1 cellular context compared by ENCODE assay signal in genomic region chr19:12801466-12802266, GRCh38.
A peak's percentile ranks its signal among the peaks of the same experiment; 100 is the strongest.
TF ChIP-seq lines count a peak whose summit lies in the region.

Gene PRDX2 (minus strand): TSS chr19:12801800. CDS start chr19:12801261, 539 bp downstream.
Gene THSD8 (plus strand): TSS chr19:12802069. CDS start chr19:12802072, 3 bp downstream.

TF ChIP-seq in WTC11, 78 proteins besides CTCF, POLR2A, EP300 and RAD21 (continued from another document):
- TF ChIP-seq ZNF317 (CRISPR knock-in tag; IDR thresholded peaks at IDR 0.05; ENCODE audit: borderline replicate concordance, low read depth) (no peak), JAZF1 (CRISPR knock-in tag; IDR thresholded peaks at IDR 0.05) (no peak), ETV6 (CRISPR knock-in tag; IDR thresholded peaks at IDR 0.05) (peak; percentile 59; the same call in 1 of the 2 replicates), GRHL2 (CRISPR knock-in tag; IDR thresholded peaks at IDR 0.05; ENCODE audit: insufficient replicate concordance, severe bottlenecking) (no peak), HMGA2 (CRISPR knock-in tag; IDR thresholded peaks at IDR 0.05) (no peak), ZNF416 (CRISPR knock-in tag; IDR thresholded peaks at IDR 0.05) (no peak), ATF3 (CRISPR knock-in tag; conservative IDR thresholded peaks at IDR 0.05) (no peak), OVOL2 (CRISPR knock-in tag; IDR thresholded peaks at IDR 0.05; ENCODE audit: borderline replicate concordance) (no peak), CREM (CRISPR knock-in tag; IDR thresholded peaks at IDR 0.05) (0 out of 2 replicates have a peak, but pooled peaks have one; percentile 60), ZNF263 (CRISPR knock-in tag; IDR thresholded peaks at IDR 0.05; ENCODE audit: low read depth) (0 out of 2 replicates have a peak, but pooled peaks have one; percentile 36), TCF7 (CRISPR knock-in tag; IDR thresholded peaks at IDR 0.05; ENCODE audit: low read depth) (no peak), HMGXB4 (CRISPR knock-in tag; IDR thresholded peaks at IDR 0.05) (peak; percentile 87; the same call in 1 of the 2 replicates), NR2C2 (CRISPR knock-in tag; IDR thresholded peaks at IDR 0.05) (no peak), PRDM15 (CRISPR knock-in tag; IDR thresholded peaks at IDR 0.05) (peak; percentile 61; the same call in 1 of the 2 replicates), ZBTB43 (CRISPR knock-in tag; IDR thresholded peaks at IDR 0.05) (no peak), IRF2 (CRISPR knock-in tag; IDR thresholded peaks at IDR 0.05; ENCODE audit: borderline replicate concordance, low read depth) (no peak), GTF2I (CRISPR knock-in tag; conservative IDR thresholded peaks at IDR 0.05) (no peak)
- TF ChIP-seq, protein P1, sequence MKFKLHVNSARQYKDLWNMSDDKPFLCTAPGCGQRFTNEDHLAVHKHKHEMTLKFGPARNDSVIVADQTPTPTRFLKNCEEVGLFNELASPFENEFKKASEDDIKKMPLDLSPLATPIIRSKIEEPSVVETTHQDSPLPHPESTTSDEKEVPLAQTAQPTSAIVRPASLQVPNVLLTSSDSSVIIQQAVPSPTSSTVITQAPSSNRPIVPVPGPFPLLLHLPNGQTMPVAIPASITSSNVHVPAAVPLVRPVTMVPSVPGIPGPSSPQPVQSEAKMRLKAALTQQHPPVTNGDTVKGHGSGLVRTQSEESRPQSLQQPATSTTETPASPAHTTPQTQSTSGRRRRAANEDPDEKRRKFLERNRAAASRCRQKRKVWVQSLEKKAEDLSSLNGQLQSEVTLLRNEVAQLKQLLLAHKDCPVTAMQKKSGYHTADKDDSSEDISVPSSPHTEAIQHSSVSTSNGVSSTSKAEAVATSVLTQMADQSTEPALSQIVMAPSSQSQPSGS (CRISPR knock-in tag; IDR thresholded peaks at IDR 0.05; ENCODE audit: borderline replicate concordance, low read depth): no peak
- TF ChIP-seq, protein P2, sequence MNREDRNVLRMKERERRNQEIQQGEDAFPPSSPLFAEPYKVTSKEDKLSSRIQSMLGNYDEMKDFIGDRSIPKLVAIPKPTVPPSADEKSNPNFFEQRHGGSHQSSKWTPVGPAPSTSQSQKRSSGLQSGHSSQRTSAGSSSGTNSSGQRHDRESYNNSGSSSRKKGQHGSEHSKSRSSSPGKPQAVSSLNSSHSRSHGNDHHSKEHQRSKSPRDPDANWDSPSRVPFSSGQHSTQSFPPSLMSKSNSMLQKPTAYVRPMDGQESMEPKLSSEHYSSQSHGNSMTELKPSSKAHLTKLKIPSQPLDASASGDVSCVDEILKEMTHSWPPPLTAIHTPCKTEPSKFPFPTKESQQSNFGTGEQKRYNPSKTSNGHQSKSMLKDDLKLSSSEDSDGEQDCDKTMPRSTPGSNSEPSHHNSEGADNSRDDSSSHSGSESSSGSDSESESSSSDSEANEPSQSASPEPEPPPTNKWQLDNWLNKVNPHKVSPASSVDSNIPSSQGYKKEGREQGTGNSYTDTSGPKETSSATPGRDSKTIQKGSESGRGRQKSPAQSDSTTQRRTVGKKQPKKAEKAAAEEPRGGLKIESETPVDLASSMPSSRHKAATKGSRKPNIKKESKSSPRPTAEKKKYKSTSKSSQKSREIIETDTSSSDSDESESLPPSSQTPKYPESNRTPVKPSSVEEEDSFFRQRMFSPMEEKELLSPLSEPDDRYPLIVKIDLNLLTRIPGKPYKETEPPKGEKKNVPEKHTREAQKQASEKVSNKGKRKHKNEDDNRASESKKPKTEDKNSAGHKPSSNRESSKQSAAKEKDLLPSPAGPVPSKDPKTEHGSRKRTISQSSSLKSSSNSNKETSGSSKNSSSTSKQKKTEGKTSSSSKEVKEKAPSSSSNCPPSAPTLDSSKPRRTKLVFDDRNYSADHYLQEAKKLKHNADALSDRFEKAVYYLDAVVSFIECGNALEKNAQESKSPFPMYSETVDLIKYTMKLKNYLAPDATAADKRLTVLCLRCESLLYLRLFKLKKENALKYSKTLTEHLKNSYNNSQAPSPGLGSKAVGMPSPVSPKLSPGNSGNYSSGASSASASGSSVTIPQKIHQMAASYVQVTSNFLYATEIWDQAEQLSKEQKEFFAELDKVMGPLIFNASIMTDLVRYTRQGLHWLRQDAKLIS (CRISPR knock-in tag; IDR thresholded peaks at IDR 0.05; ENCODE audit: borderline replicate concordance): no peak
- TF ChIP-seq, protein P3, sequence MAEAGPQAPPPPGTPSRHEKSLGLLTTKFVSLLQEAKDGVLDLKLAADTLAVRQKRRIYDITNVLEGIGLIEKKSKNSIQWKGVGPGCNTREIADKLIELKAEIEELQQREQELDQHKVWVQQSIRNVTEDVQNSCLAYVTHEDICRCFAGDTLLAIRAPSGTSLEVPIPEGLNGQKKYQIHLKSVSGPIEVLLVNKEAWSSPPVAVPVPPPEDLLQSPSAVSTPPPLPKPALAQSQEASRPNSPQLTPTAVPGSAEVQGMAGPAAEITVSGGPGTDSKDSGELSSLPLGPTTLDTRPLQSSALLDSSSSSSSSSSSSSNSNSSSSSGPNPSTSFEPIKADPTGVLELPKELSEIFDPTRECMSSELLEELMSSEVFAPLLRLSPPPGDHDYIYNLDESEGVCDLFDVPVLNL (CRISPR knock-in tag; IDR thresholded peaks at IDR 0.05; ENCODE audit: borderline replicate concordance, low read depth): peak; percentile 62; the same call in 1 of the 2 replicates
- TF ChIP-seq, protein P4, sequence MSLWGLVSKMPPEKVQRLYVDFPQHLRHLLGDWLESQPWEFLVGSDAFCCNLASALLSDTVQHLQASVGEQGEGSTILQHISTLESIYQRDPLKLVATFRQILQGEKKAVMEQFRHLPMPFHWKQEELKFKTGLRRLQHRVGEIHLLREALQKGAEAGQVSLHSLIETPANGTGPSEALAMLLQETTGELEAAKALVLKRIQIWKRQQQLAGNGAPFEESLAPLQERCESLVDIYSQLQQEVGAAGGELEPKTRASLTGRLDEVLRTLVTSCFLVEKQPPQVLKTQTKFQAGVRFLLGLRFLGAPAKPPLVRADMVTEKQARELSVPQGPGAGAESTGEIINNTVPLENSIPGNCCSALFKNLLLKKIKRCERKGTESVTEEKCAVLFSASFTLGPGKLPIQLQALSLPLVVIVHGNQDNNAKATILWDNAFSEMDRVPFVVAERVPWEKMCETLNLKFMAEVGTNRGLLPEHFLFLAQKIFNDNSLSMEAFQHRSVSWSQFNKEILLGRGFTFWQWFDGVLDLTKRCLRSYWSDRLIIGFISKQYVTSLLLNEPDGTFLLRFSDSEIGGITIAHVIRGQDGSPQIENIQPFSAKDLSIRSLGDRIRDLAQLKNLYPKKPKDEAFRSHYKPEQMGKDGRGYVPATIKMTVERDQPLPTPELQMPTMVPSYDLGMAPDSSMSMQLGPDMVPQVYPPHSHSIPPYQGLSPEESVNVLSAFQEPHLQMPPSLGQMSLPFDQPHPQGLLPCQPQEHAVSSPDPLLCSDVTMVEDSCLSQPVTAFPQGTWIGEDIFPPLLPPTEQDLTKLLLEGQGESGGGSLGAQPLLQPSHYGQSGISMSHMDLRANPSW (CRISPR knock-in tag; conservative IDR thresholded peaks at IDR 0.05; ENCODE audit: low read depth): no peak
- TF ChIP-seq, protein P5, sequence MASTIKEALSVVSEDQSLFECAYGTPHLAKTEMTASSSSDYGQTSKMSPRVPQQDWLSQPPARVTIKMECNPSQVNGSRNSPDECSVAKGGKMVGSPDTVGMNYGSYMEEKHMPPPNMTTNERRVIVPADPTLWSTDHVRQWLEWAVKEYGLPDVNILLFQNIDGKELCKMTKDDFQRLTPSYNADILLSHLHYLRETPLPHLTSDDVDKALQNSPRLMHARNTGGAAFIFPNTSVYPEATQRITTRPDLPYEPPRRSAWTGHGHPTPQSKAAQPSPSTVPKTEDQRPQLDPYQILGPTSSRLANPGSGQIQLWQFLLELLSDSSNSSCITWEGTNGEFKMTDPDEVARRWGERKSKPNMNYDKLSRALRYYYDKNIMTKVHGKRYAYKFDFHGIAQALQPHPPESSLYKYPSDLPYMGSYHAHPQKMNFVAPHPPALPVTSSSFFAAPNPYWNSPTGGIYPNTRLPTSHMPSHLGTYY (CRISPR knock-in tag; IDR thresholded peaks at IDR 0.05): no peak
